ENCODE assay signal across 1 cellular context in genomic region chr5:140107312-140108092, GRCh38.
A peak's percentile ranks its signal among the peaks of the same experiment; 100 is the strongest.
TF ChIP-seq lines count a peak whose summit lies in the region.

No MANE protein-coding gene starts in this region.

TF ChIP-seq in HepG2, 621 proteins besides CTCF, POLR2A, EP300 and RAD21 (continued from another document and continues in another):
- TF ChIP-seq FOXP4 (CRISPR knock-in tag; IDR thresholded peaks at IDR 0.05) (peak; percentile 56), ZSCAN20 (CRISPR knock-in tag; IDR thresholded peaks at IDR 0.05; ENCODE audit: borderline replicate concordance) (0 out of 2 replicates have a peak, but pooled peaks have one; percentile 65), BATF2 (CRISPR knock-in tag; IDR thresholded peaks at IDR 0.05) (peak; percentile 79; the same call in 1 of the 2 replicates), CHD2 (IDR thresholded peaks at IDR 0.05; ENCODE audit: low read depth, low read length) (peak; percentile 75), FOXK2 (IDR thresholded peaks at IDR 0.05) (no peak), ZNF83 (CRISPR knock-in tag; IDR thresholded peaks at IDR 0.05; ENCODE audit: borderline replicate concordance) (no peak; the same call in 1 of the 2 replicates), CBX1 (IDR thresholded peaks at IDR 0.05; ENCODE audit: low read depth) (no peak), SALL2 (CRISPR knock-in tag; IDR thresholded peaks at IDR 0.05) (peak; percentile 95), MYC (CRISPR knock-in tag; IDR thresholded peaks at IDR 0.05; ENCODE audit: borderline replicate concordance) (peak; percentile 91; the same call in 1 of the 2 replicates), ZNF598 (CRISPR knock-in tag; IDR thresholded peaks at IDR 0.05; ENCODE audit: borderline replicate concordance) (peak; percentile 89; the same call in 1 of the 2 replicates), NR2F2 (IDR thresholded peaks at IDR 0.05; ENCODE audit: borderline replicate concordance, low read depth) (no peak), HDAC1 (CRISPR knock-in tag; IDR thresholded peaks at IDR 0.05) (peak; percentile 81), ARNT (IDR thresholded peaks at IDR 0.05) (no peak), MBNL3 (CRISPR knock-in tag; conservative IDR thresholded peaks at IDR 0.05) (no peak), ZNF782 (CRISPR knock-in tag; IDR thresholded peaks at IDR 0.05; ENCODE audit: borderline replicate concordance) (peak; percentile 83; the same call in 1 of the 2 replicates), PAF1 (CRISPR knock-in tag; IDR thresholded peaks at IDR 0.05) (no peak), SIX4 (CRISPR knock-in tag; IDR thresholded peaks at IDR 0.05) (no peak), MAF1 (CRISPR knock-in tag; IDR thresholded peaks at IDR 0.05; ENCODE audit: borderline replicate concordance) (peak; percentile 79), ZGPAT (CRISPR knock-in tag; IDR thresholded peaks at IDR 0.05) (peak; percentile 94), ZNF333 (CRISPR knock-in tag; IDR thresholded peaks at IDR 0.05; ENCODE audit: borderline replicate concordance) (no peak; the same call in 1 of the 2 replicates), ZKSCAN5 (CRISPR knock-in tag; IDR thresholded peaks at IDR 0.05) (no peak; the same call in 1 of the 2 replicates), ZNF513 (CRISPR knock-in tag; conservative IDR thresholded peaks at IDR 0.05) (no peak), ZC3H4 (CRISPR knock-in tag; IDR thresholded peaks at IDR 0.05; ENCODE audit: borderline replicate concordance) (no peak), ATF1 (CRISPR knock-in tag; IDR thresholded peaks at IDR 0.05) (no peak), ZNF20 (CRISPR knock-in tag; IDR thresholded peaks at IDR 0.05) (no peak), GPN1 (CRISPR knock-in tag; IDR thresholded peaks at IDR 0.05; ENCODE audit: borderline replicate concordance) (no peak), ZNF552 (CRISPR knock-in tag; IDR thresholded peaks at IDR 0.05; ENCODE audit: borderline replicate concordance) (0 out of 2 replicates have a peak, but pooled peaks have one; percentile 31), PHB2 (IDR thresholded peaks at IDR 0.05; ENCODE audit: partially characterized antibody) (no peak), SETDB1 (CRISPR knock-in tag; IDR thresholded peaks at IDR 0.05; ENCODE audit: borderline replicate concordance) (no peak), ZSCAN25 (CRISPR knock-in tag; IDR thresholded peaks at IDR 0.05) (peak; percentile 99), HIVEP1 (CRISPR knock-in tag; IDR thresholded peaks at IDR 0.05) (0 out of 2 replicates have a peak, but pooled peaks have one; percentile 18), IRX3 (CRISPR knock-in tag; IDR thresholded peaks at IDR 0.05; ENCODE audit: borderline replicate concordance, low read depth) (peak; percentile 81; the same call in 1 of the 2 replicates), RNF2 (conservative IDR thresholded peaks at IDR 0.05; ENCODE audit: low read depth) (peak; percentile 89), NCOA5 (CRISPR knock-in tag; IDR thresholded peaks at IDR 0.05) (no peak), HCFC1 (IDR thresholded peaks at IDR 0.05; ENCODE audit: low read depth, low read length) (no peak), AGO2 (optimal IDR thresholded peaks at IDR 0.05; ENCODE audit: low read depth, low read length) (peak; percentile 57), ZFP36L2 (CRISPR knock-in tag; IDR thresholded peaks at IDR 0.05) (no peak), ZNF7 (CRISPR knock-in tag; IDR thresholded peaks at IDR 0.05) (no peak), RXRA (CRISPR knock-in tag; IDR thresholded peaks at IDR 0.05) (peak; percentile 85), ZNF317 (CRISPR knock-in tag; IDR thresholded peaks at IDR 0.05) (peak; percentile 75; the same call in 1 of the 2 replicates), SMAD1 (CRISPR knock-in tag; IDR thresholded peaks at IDR 0.05; ENCODE audit: borderline replicate concordance, low read depth) (0 out of 2 replicates have a peak, but pooled peaks have one; percentile 83), POLR2G (IDR thresholded peaks at IDR 0.05; ENCODE audit: low read depth, low read length) (peak; percentile 83), CENPT (CRISPR knock-in tag; IDR thresholded peaks at IDR 0.05; ENCODE audit: low read depth) (no peak), ZNF75D (CRISPR knock-in tag; IDR thresholded peaks at IDR 0.05; ENCODE audit: borderline replicate concordance) (no peak), ZNF546 (CRISPR knock-in tag; conservative IDR thresholded peaks at IDR 0.05) (no peak; the same call in 1 of the 2 replicates), SNAPC5 (CRISPR knock-in tag; IDR thresholded peaks at IDR 0.05; ENCODE audit: borderline replicate concordance) (no peak), FOXO1 (CRISPR knock-in tag; IDR thresholded peaks at IDR 0.05) (0 out of 2 replicates have a peak, but pooled peaks have one; percentile 28), NCOA1 (CRISPR knock-in tag; IDR thresholded peaks at IDR 0.05) (peak; percentile 71; the same call in 1 of the 2 replicates), SP4 (CRISPR knock-in tag; IDR thresholded peaks at IDR 0.05) (peak; percentile 76), U2AF1 (optimal IDR thresholded peaks at IDR 0.05; ENCODE audit: low read depth, low read length) (no peak), BRD4 (CRISPR knock-in tag; IDR thresholded peaks at IDR 0.05) (peak; percentile 75; the same call in 1 of the 2 replicates), KLF15 (CRISPR knock-in tag; IDR thresholded peaks at IDR 0.05; ENCODE audit: borderline replicate concordance) (peak; percentile 52; the same call in 1 of the 2 replicates)
- TF ChIP-seq, protein P1, sequence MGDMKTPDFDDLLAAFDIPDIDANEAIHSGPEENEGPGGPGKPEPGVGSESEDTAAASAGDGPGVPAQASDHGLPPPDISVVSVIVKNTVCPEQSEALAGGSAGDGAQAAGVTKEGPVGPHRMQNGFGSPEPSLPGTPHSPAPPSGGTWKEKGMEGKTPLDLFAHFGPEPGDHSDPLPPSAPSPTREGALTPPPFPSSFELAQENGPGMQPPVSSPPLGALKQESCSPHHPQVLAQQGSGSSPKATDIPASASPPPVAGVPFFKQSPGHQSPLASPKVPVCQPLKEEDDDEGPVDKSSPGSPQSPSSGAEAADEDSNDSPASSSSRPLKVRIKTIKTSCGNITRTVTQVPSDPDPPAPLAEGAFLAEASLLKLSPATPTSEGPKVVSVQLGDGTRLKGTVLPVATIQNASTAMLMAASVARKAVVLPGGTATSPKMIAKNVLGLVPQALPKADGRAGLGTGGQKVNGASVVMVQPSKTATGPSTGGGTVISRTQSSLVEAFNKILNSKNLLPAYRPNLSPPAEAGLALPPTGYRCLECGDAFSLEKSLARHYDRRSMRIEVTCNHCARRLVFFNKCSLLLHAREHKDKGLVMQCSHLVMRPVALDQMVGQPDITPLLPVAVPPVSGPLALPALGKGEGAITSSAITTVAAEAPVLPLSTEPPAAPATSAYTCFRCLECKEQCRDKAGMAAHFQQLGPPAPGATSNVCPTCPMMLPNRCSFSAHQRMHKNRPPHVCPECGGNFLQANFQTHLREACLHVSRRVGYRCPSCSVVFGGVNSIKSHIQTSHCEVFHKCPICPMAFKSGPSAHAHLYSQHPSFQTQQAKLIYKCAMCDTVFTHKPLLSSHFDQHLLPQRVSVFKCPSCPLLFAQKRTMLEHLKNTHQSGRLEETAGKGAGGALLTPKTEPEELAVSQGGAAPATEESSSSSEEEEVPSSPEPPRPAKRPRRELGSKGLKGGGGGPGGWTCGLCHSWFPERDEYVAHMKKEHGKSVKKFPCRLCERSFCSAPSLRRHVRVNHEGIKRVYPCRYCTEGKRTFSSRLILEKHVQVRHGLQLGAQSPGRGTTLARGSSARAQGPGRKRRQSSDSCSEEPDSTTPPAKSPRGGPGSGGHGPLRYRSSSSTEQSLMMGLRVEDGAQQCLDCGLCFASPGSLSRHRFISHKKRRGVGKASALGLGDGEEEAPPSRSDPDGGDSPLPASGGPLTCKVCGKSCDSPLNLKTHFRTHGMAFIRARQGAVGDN (CRISPR knock-in tag; IDR thresholded peaks at IDR 0.05), result peak; percentile 96
- TF ChIP-seq, protein P2, sequence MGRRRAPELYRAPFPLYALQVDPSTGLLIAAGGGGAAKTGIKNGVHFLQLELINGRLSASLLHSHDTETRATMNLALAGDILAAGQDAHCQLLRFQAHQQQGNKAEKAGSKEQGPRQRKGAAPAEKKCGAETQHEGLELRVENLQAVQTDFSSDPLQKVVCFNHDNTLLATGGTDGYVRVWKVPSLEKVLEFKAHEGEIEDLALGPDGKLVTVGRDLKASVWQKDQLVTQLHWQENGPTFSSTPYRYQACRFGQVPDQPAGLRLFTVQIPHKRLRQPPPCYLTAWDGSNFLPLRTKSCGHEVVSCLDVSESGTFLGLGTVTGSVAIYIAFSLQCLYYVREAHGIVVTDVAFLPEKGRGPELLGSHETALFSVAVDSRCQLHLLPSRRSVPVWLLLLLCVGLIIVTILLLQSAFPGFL (CRISPR knock-in tag; IDR thresholded peaks at IDR 0.05), result no peak
